In the genomic region with DNA sequence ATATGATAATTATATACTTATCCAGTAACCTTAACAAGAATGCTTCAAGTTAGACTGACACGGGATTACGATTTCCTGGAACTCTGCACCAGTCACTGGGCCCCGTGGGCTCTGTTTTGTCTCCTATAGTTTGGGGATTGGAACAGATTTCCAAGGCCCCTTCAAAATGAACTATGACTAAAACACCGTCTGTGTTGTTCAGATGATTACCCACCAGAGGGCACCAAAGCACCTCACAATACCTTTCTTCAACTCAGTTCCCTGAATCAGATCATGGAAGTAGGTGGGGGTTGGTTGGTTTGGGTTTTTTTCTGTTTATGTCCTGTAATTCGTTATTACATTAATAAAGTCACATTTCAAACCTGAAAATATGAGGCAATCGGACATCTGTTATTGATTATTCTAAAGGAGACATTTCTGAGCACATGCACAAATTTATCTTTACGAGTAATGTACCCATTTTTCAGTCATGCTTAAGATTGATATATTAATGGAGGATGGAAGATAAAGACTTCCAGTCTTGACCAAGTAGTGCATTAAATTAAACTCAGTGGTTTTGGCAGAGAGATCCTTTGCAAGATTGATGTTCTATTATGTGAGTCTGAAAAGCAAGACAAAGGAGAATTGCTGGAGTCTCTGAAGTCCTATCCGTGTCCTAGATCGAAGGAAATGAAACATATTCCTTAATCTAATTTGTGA, we compare ENCODE assay signal across 8 cellular contexts.
A peak's percentile ranks its signal among the peaks of the same experiment; 100 is the strongest.
DNase-seq lines count a peak whose midpoint lies in the region; TF ChIP-seq lines count a peak whose summit lies in the region.

No MANE protein-coding gene starts in this region.

- TF ChIP-seq CTCF in GM06990 (IDR thresholded peaks at IDR 0.05; ENCODE audit: insufficient read depth, low read length, poor library complexity, severe bottlenecking) (peak; percentile 52), HEK293 (tag by site-specific recombination; IDR thresholded peaks at IDR 0.05) (peak; percentile 65), NB4 (IDR thresholded peaks at IDR 0.05; ENCODE audit: low read depth, low read length) (peak; percentile 58), glutamatergic neuron (IDR thresholded peaks at IDR 0.05; ENCODE audit: partially characterized antibody, unreplicated experiment) (peak; percentile 85)

- H3K4me3 Mint-ChIP-seq in glutamatergic neuron (ENCODE audit: unreplicated experiment), result no peak overlapping the region

- no peak overlapping the region for H3K4me3 ChIP-seq in GM06990 (replicated peaks; ENCODE audit: low read depth, low read length)
- no peak overlapping the region for H3K4me3 ChIP-seq in HEK293 (ENCODE audit: low read depth, low read length)
- no peak overlapping the region for H3K4me3 ChIP-seq in NB4 (ENCODE audit: low read depth, low read length)
- H3K4me3 ChIP-seq in SJSA1, result no peak overlapping the region

- H3K27ac Mint-ChIP-seq in glutamatergic neuron (ENCODE audit: unreplicated experiment), result no peak overlapping the region

- DNase-seq in GM06990 (ENCODE audit: extremely low read depth, insufficient read length), result peak; percentile 13
- DNase-seq in NB4 (ENCODE audit: low read depth), result peak; percentile 76
- peak; percentile 64 to 66 for DNase-seq in SJSA1 (ENCODE audit: low read depth in 1 of 2, low spot score in 2 of 2)
- peak; percentile 42 for DNase-seq in activated naive CD4-positive, alpha-beta T cell treated with Interleukin-2 at 50 U/mL for 16 hours
- peak; percentile 60 for DNase-seq in glutamatergic neuron
- peak in 6 of 10 donors; percentile 20 to 72 (median 66) for DNase-seq in posterior cingulate gyrus
- no peak for DNase-seq in hepatic stellate cell (ENCODE audit: low spot score)

- no peaks in the 10 kb centered on the region for H3K9me3 ChIP-seq in HEK293 (ENCODE audit: control insufficient read depth, insufficient read depth, low read depth, low read length)
- no peaks in the 10 kb centered on the region for H3K9me3 ChIP-seq in SJSA1 (replicated peaks)

- POLR2A ChIA-PET in HEK293 (lab: Yijun Ruan, JAX), result no interaction called here

- peaks cover 3% of the 10 kb centered on the region; the same call in 1 of the 2 replicates for H3K4me1 ChIP-seq in HEK293 (ENCODE audit: control insufficient read depth, insufficient read depth, low read length)
- H3K4me1 ChIP-seq in SJSA1 (replicated peaks), result peaks cover 21% of the 10 kb centered on the region

- H3K36me3 Mint-ChIP-seq in glutamatergic neuron (ENCODE audit: unreplicated experiment), result no peaks in the 10 kb centered on the region

- no peak for TF ChIP-seq POLR2A in NB4 (IDR thresholded peaks at IDR 0.05; ENCODE audit: extremely low read depth, insufficient read length)

- no peaks in the 10 kb centered on the region for H3K27me3 Mint-ChIP-seq in glutamatergic neuron (ENCODE audit: unreplicated experiment)

- CTCF ChIA-PET in HEK293 (lab: Yijun Ruan, JAX), result interaction anchor here (0.7 to 7.1 kb wide), 13 partner anchors 10 to 543 kb away, joined by 3 to 117 read pairs (median 4); no protein-coding TSS in a partner anchor

- no peaks in the 10 kb centered on the region for H3K9me3 Mint-ChIP-seq in glutamatergic neuron (ENCODE audit: unreplicated experiment)

- no peaks in the 10 kb centered on the region for H3K27me3 ChIP-seq in GM06990 (replicated peaks; ENCODE audit: control insufficient read depth, insufficient read depth, low read length)
- no peaks in the 10 kb centered on the region for H3K27me3 ChIP-seq in SJSA1 (replicated peaks)

- H3K36me3 ChIP-seq in GM06990 (ENCODE audit: control insufficient read depth, insufficient read depth, low read length) (no peaks in the 10 kb centered on the region), HEK293 (ENCODE audit: control insufficient read depth in 2 of 2, insufficient read depth in 1 of 2, low read length in 2 of 2) (no peaks in the 10 kb centered on the region), SJSA1 (no peaks in the 10 kb centered on the region)

- H3K27ac ChIP-seq in HEK293 (ENCODE audit: extremely low read depth, low read depth, low read length), result no peak overlapping the region
- no peak overlapping the region for H3K27ac ChIP-seq in SJSA1

- no peaks in the 10 kb centered on the region for H3K4me1 Mint-ChIP-seq in glutamatergic neuron (ENCODE audit: low read depth, unreplicated experiment)

- intact Hi-C loops in posterior cingulate gyrus (cut with DNase I), result loop anchor here (2.0 kb wide), 1 partner anchor 233 kb away; no protein-coding TSS in a partner anchor

TF ChIP-seq in HEK293, 187 proteins besides CTCF, POLR2A, EP300 and RAD21 (continues in another document):
- 0 out of 2 replicates have a peak, but pooled peaks have one; percentile 6 for TF ChIP-seq ZNF426 (tag by site-specific recombination; IDR thresholded peaks at IDR 0.05)
- TF ChIP-seq ZNF223 (tag by site-specific recombination; IDR thresholded peaks at IDR 0.05), result no peak
- TF ChIP-seq, protein P1, sequence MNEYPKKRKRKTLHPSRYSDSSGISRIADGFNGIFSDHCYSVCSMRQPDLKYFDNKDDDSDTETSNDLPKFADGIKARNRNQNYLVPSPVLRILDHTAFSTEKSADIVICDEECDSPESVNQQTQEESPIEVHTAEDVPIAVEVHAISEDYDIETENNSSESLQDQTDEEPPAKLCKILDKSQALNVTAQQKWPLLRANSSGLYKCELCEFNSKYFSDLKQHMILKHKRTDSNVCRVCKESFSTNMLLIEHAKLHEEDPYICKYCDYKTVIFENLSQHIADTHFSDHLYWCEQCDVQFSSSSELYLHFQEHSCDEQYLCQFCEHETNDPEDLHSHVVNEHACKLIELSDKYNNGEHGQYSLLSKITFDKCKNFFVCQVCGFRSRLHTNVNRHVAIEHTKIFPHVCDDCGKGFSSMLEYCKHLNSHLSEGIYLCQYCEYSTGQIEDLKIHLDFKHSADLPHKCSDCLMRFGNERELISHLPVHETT (tag by site-specific recombination; IDR thresholded peaks at IDR 0.05), result no peak
- TF ChIP-seq KLF8 (tag by site-specific recombination; IDR thresholded peaks at IDR 0.05), result no peak
- no peak for TF ChIP-seq ZNF175 (tag by site-specific recombination; IDR thresholded peaks at IDR 0.05)
- no peak for TF ChIP-seq RBAK (tag by site-specific recombination; IDR thresholded peaks at IDR 0.05)
- no peak for TF ChIP-seq BCL11B (tag by site-specific recombination; IDR thresholded peaks at IDR 0.05; ENCODE audit: low read depth)
- TF ChIP-seq ZNF274 (IDR thresholded peaks at IDR 0.05; ENCODE audit: low read length), result no peak
- no peak for TF ChIP-seq ZNF274 (tag by site-specific recombination; IDR thresholded peaks at IDR 0.05; ENCODE audit: borderline replicate concordance)
- no peak for TF ChIP-seq KLF9 (tag by site-specific recombination; IDR thresholded peaks at IDR 0.05; ENCODE audit: low read depth)
- no peak; the same call in 1 of the 2 replicates for TF ChIP-seq ZEB2 (tag by site-specific recombination; IDR thresholded peaks at IDR 0.05)
- no peak for TF ChIP-seq ZNF571 (tag by site-specific recombination; IDR thresholded peaks at IDR 0.05)
- TF ChIP-seq, protein P2, sequence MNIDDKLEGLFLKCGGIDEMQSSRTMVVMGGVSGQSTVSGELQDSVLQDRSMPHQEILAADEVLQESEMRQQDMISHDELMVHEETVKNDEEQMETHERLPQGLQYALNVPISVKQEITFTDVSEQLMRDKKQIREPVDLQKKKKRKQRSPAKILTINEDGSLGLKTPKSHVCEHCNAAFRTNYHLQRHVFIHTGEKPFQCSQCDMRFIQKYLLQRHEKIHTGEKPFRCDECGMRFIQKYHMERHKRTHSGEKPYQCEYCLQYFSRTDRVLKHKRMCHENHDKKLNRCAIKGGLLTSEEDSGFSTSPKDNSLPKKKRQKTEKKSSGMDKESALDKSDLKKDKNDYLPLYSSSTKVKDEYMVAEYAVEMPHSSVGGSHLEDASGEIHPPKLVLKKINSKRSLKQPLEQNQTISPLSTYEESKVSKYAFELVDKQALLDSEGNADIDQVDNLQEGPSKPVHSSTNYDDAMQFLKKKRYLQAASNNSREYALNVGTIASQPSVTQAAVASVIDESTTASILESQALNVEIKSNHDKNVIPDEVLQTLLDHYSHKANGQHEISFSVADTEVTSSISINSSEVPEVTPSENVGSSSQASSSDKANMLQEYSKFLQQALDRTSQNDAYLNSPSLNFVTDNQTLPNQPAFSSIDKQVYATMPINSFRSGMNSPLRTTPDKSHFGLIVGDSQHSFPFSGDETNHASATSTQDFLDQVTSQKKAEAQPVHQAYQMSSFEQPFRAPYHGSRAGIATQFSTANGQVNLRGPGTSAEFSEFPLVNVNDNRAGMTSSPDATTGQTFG (tag by site-specific recombination; IDR thresholded peaks at IDR 0.05; ENCODE audit: borderline replicate concordance), result no peak
- TF ChIP-seq KLF10 (tag by site-specific recombination; IDR thresholded peaks at IDR 0.05), result 0 out of 2 replicates have a peak, but pooled peaks have one; percentile 33
- no peak for TF ChIP-seq WT1 (tag by site-specific recombination; IDR thresholded peaks at IDR 0.05)
- 0 out of 2 replicates have a peak, but pooled peaks have one; percentile 59 for TF ChIP-seq ZNF501 (tag by site-specific recombination; IDR thresholded peaks at IDR 0.05)
- TF ChIP-seq ZNF660 (tag by site-specific recombination; IDR thresholded peaks at IDR 0.05), result 0 out of 2 replicates have a peak, but pooled peaks have one; percentile 53
- TF ChIP-seq ZNF24 (tag by site-specific recombination; IDR thresholded peaks at IDR 0.05), result no peak
- TF ChIP-seq ZNF16 (tag by site-specific recombination; IDR thresholded peaks at IDR 0.05; ENCODE audit: low read depth), result no peak
- no peak for TF ChIP-seq ZNF843 (tag by site-specific recombination; IDR thresholded peaks at IDR 0.05)
- no peak for TF ChIP-seq ZNF488 (tag by site-specific recombination; IDR thresholded peaks at IDR 0.05)
- TF ChIP-seq ZNF114 (tag by site-specific recombination; IDR thresholded peaks at IDR 0.05), result no peak
- TF ChIP-seq ZNF221 (tag by site-specific recombination; IDR thresholded peaks at IDR 0.05; ENCODE audit: borderline replicate concordance), result no peak
- no peak for TF ChIP-seq GLI2 (tag by site-specific recombination; IDR thresholded peaks at IDR 0.05; ENCODE audit: borderline replicate concordance, low read depth)
- no peak for TF ChIP-seq ZNF211 (tag by site-specific recombination; IDR thresholded peaks at IDR 0.05; ENCODE audit: low read depth)
- no peak for TF ChIP-seq ZSCAN16 (tag by site-specific recombination; IDR thresholded peaks at IDR 0.05)
- TF ChIP-seq ZBTB21 (tag by site-specific recombination; IDR thresholded peaks at IDR 0.05), result no peak
